Comparison of ENCODE assay signal across 8 cellular contexts in the genomic region with DNA sequence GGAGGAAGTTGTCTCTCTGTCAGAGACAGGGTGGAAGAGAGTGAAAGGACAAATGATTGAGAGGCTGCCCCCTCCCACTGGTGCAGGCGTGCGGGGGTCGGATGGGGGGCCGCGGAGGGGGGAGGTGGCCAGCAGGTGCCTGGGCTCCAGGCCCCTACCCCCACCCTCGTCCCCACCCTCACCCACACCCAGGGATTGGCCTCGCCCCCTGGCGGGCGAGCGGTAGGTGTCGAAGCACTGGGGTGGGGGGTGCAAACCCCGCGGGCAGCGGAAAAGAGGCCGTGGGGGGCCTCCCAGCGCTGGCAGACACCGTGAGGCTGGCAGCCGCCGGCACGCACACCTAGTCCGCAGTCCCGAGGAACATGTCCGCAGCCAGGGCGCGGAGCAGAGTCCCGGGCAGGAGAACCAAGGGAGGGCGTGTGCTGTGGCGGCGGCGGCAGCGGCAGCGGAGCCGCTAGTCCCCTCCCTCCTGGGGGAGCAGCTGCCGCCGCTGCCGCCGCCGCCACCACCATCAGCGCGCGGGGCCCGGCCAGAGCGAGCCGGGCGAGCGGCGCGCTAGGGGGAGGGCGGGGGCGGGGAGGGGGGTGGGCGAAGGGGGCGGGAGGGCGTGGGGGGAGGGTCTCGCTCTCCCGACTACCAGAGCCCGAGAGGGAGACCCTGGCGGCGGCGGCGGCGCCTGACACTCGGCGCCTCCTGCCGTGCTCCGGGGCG. TPM values are rescaled to one million over a fixed set of nuclear protein-coding genes. Genes with fewer than 3 reads are reported as not detected.
DNase-seq lines count a peak whose midpoint lies in the region; ATAC-seq and TF ChIP-seq lines count a peak whose summit lies in the region.

Gene KAT2B (plus strand): TSS at position 682 of the 711 bp plus-strand sequence. CDS start 32 bp downstream, outside the sequence.

- H3K9me3 ChIP-seq in WERI-Rb-1 (ENCODE audit: severe bottlenecking) = no peaks in the 10 kb centered on the region
- H3K9me3 ChIP-seq in mammary epithelial cell (replicated peaks; ENCODE audit: insufficient read depth, low read length) = no peaks in the 10 kb centered on the region

- peak; percentile 66 for ATAC-seq in HG02759 (IDR thresholded peaks at IDR 0.05; ENCODE audit: unreplicated experiment)

- peak; percentile 84 for DNase-seq in DMS 273 (lab: John Stamatoyannopoulos, UW; ENCODE audit: unreplicated experiment)
- DNase-seq in DMS 273 treated with DMSO at 0.1 percent for 48 hours (lab: John Stamatoyannopoulos, UW) = no peak
- peak; percentile 62 for DNase-seq in NCI-H146 treated with DMSO at 0.1 percent for 48 hours (lab: John Stamatoyannopoulos, UW; ENCODE audit: unreplicated experiment)
- DNase-seq in WERI-Rb-1 = peak; percentile 88
- peak; percentile 64 for DNase-seq in mammary epithelial cell
- peak; percentile 81 to 85 (median 83) for DNase-seq in immature natural killer cell
- peak; percentile 68 to 72 for DNase-seq in stimulated activated CD4-positive, alpha-beta T cell treated with anti-CD3 and anti-CD28 coated beads, Interleukin-12 subunit alpha, Interleukin-12 subunit beta, amount 100 ng/mL, for 24 hours (ENCODE audit: low read depth in 2 of 2)

- H3K36me3 Mint-ChIP-seq in immature natural killer cell = no peaks in the 10 kb centered on the region

- H3K4me3 Mint-ChIP-seq in immature natural killer cell = peak within 1 kb of the TSS; percentile 91 to 98 (median 97)

- peaks cover 47 to 61% of the 10 kb centered on the region in 2 donors for H3K4me1 Mint-ChIP-seq in immature natural killer cell

- CTCF ChIA-PET in mammary epithelial cell (lab: Charles Lee; ENCODE audit: low non-redundant PET) = interaction anchor here (0.5 to 0.7 kb wide), 2 partner anchors 25 to 144 kb away, joined by 3 to 4 read pairs; no protein-coding TSS in a partner anchor

- in situ Hi-C loops in mammary epithelial cell (cut with MboI; ENCODE audit: low sequenced_read_pairs in 2 of 2) = no loop called here

- peak within 1 kb of the TSS; percentile 32 for H3K9ac ChIP-seq in mammary epithelial cell (ENCODE audit: insufficient read depth, low read length)

- H3K36me3 ChIP-seq in WERI-Rb-1 (peaks cover 5% of the 10 kb centered on the region), mammary epithelial cell (ENCODE audit: insufficient read depth, low read length) (no peaks in the 10 kb centered on the region)

- H3K27ac ChIP-seq in WERI-Rb-1 (peak within 1 kb of the TSS; percentile 96), mammary epithelial cell (ENCODE audit: insufficient read depth, low read depth, low read length) (peak within 1 kb of the TSS; percentile 20)

- peaks cover 23% of the 10 kb centered on the region for H3K4me1 ChIP-seq in mammary epithelial cell (ENCODE audit: insufficient read depth, low read length)

- intact Hi-C loops in mammary epithelial cell (cut with micrococcal nuclease) = loop anchor here (1.0 to 5.0 kb wide), 4 partner anchors 14 to 153 kb away; partner anchors contain the start of genes RAB5A and SGO1

- H3K27me3 ChIP-seq in WERI-Rb-1 (ENCODE audit: insufficient read depth, low read depth, severe bottlenecking) (no peaks in the 10 kb centered on the region), mammary epithelial cell (ENCODE audit: insufficient read depth, low read length) (no peaks in the 10 kb centered on the region)

- H3K4me3 ChIP-seq in WERI-Rb-1 (ENCODE audit: low read depth, low read length) = peak within 1 kb of the TSS; percentile 90
- peak within 1 kb of the TSS; percentile 76 to 96 (median 89) for H3K4me3 ChIP-seq in mammary epithelial cell (replicated peaks in 1 of 3; ENCODE audit: insufficient read depth in 1 of 3, low read depth in 2 of 3, low read length in 3 of 3)

- no peaks in the 10 kb centered on the region for H4K20me1 ChIP-seq in mammary epithelial cell (ENCODE audit: insufficient read depth, low read length)

- H3K27ac Mint-ChIP-seq in immature natural killer cell = peak within 1 kb of the TSS; percentile 91 to 97 (median 95)

- H3K9me3 Mint-ChIP-seq in immature natural killer cell = no peaks in the 10 kb centered on the region

- H3K79me2 ChIP-seq in mammary epithelial cell (ENCODE audit: insufficient read depth, low read length) = peaks cover 2% of the 10 kb centered on the region

- H3K4me2 ChIP-seq in mammary epithelial cell (ENCODE audit: insufficient read depth, low read depth, low read length) = peak within 1 kb of the TSS; percentile 96

- peak; percentile 63 for TF ChIP-seq CTCF in WERI-Rb-1 (IDR thresholded peaks at IDR 0.05; ENCODE audit: low read depth, low read length)
- peak; percentile 13 to 75 for TF ChIP-seq CTCF in mammary epithelial cell (conservative IDR thresholded peaks at IDR 0.05 in 1 of 2, IDR thresholded peaks at IDR 0.05 in 1 of 2; ENCODE audit: extremely low read depth in 1 of 2, insufficient read depth in 1 of 2, low read depth in 1 of 2, low read length in 2 of 2)

- peaks cover 8 to 17% (median 14%) of the 10 kb centered on the region in 3 donors for H3K27me3 Mint-ChIP-seq in immature natural killer cell (ENCODE audit: low read depth in 3 of 3)

- no TSS peak for BruUV-seq in mammary epithelial cell (replicated peaks; lab: Mats Ljungman, UMichigan)

- dilution Hi-C loops in mammary epithelial cell (cut with HindIII; ENCODE audit: low sequenced_read_pairs) = no loop called here

- H2AFZ ChIP-seq in mammary epithelial cell (ENCODE audit: low read depth, low read length) = peak within 1 kb of the TSS; percentile 98

- WGBS in mammary epithelial cell (ENCODE audit: low coverage, missing lambda C conversion rate) = no CpG with 5 or more reads among the region's 66 CpGs

RNA-seq across cellular contexts. Expression of gene KAT2B, which starts in this region (rescaled TPM):
- total RNA-seq in mammary epithelial cell = 10 to 100 TPM in 1 of 2 donors, 1 to 10 TPM in 1; 8.6 to 16.2 TPM
- polyA plus RNA-seq in mammary epithelial cell (3.4 TPM), immature natural killer cell (10 to 100 TPM in 1 of 3 donors, 1 to 10 TPM in 2; 2.5 to 12.0 (median 5.8) TPM)
- 9.9 TPM for polyA minus RNA-seq in mammary epithelial cell
